In the genomic region with DNA sequence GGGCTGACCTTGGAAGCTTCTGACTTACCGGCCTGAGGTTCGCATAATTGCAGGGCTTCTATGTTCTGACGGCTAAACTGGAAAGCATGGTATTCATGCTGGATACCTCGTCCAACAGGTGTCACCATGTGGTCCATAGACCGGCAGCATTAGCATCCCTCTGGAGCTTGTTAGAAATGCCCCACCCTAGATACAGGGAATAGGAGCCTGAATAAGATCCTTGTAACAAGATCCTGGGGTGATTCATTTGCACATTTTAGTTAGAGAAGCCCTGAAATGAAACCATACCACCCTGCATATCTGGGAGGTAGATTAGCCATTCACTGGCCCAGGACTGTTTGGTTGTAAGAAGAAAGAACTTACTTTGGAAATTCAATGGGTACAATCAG, we compare ENCODE assay signal across 20 cellular contexts.
DNase-seq lines count a peak whose midpoint lies in the region; FAIRE-seq and TF ChIP-seq lines count a peak whose summit lies in the region.
"Had no signal": no experiment of that assay in that cellular context is flagged by ENCODE, and none has a peak within 500 bp of the region (broad histone marks: within the 10 kb centered on the region; RNA-seq: fewer than 3 reads in every experiment).

No MANE protein-coding gene starts in this region.

- no peaks in the 10 kb centered on the region for H3K79me2 ChIP-seq in ACC112 (ENCODE audit: control insufficient read depth, insufficient read depth, low read length, unreplicated experiment)
- H3K79me2 ChIP-seq: hepatocyte had no signal

- peaks cover 39% of the 10 kb centered on the region for H3K4me1 ChIP-seq in ACC112 (ENCODE audit: control insufficient read depth, insufficient read depth, low read length, unreplicated experiment)

- H3K4me3 ChIP-seq in ACC112 (ENCODE audit: low read depth, low read length) (no peak overlapping the region), bronchial epithelial cell (ENCODE audit: low read depth, low read length) (no peak overlapping the region)
- H3K4me3 ChIP-seq: hepatocyte had no signal

- no peak for TF ChIP-seq RAD21 in Ishikawa (IDR thresholded peaks at IDR 0.05; ENCODE audit: low read depth)

- TF ChIP-seq CTCF in bronchial epithelial cell (IDR thresholded peaks at IDR 0.05; ENCODE audit: insufficient read depth, low read length, severe bottlenecking): no peak

- FAIRE-seq in bronchial epithelial cell (lab: Jason Lieb, UNC): no peak
- FAIRE-seq: endometrium had no signal

- peak overlapping the region; percentile 96 for H3K27ac ChIP-seq in ACC112 (ENCODE audit: low read depth, low read length)
- H3K27ac ChIP-seq: hepatocyte had no signal

- DNase-seq in bronchial epithelial cell (ENCODE audit: low read depth) (peak; percentile 67), kidney tubule cell (ENCODE audit: low spot score) (peak; percentile 66), OCI-M2 (lab: John Stamatoyannopoulos, UW; ENCODE audit: unreplicated experiment) (no peak), DMS79 treated with DMSO at 0.1 percent for 48 hours (lab: John Stamatoyannopoulos, UW) (no peak), superior temporal gyrus (ENCODE audit: extremely low spot score) (no peak)
- no peak for DNase-seq in stimulated activated CD4-positive, alpha-beta T cell treated with anti-CD3 and anti-CD28 coated beads, Interleukin-1b, Interleukin-23, amount 100 ng/mL, for 48 hours
- DNase-seq: activated CD8-positive, alpha-beta memory T cell treated with anti-CD3 and anti-CD28 coated beads, Interleukin-2, amount 50 U/mL, for 4 hours; caudate nucleus; COR-L47; left cardiac atrium; MM.1S; NCI-H2081; NCI-H774; stimulated activated CD4-positive, alpha-beta T cell treated with anti-CD3 and anti-CD28 coated beads, Interleukin-15, amount 100 ng/mL, for 24 hours; substantia nigra; T-helper 17 cell had no signal

- no peak overlapping the region for H2AFZ ChIP-seq in ACC112 (ENCODE audit: low read length, unreplicated experiment)
- H2AFZ ChIP-seq: hepatocyte had no signal

- H3K36me3 ChIP-seq in ACC112 (ENCODE audit: insufficient read depth, low read length) (no peaks in the 10 kb centered on the region), bronchial epithelial cell (ENCODE audit: control insufficient read depth, insufficient read depth, low read length) (no peaks in the 10 kb centered on the region)

- TF ChIP-seq EP300 in Ishikawa (IDR thresholded peaks at IDR 0.05; ENCODE audit: borderline replicate concordance): no peak

- H3K27me3 ChIP-seq in ACC112 (ENCODE audit: insufficient read depth, low read length) (no peaks in the 10 kb centered on the region), bronchial epithelial cell (ENCODE audit: control insufficient read depth, insufficient read depth, low read length) (no peaks in the 10 kb centered on the region)
- H3K27me3 ChIP-seq: hepatocyte had no signal

TF ChIP-seq in Ishikawa, 13 proteins besides CTCF, POLR2A, EP300 and RAD21:
- TF ChIP-seq, protein P1, sequence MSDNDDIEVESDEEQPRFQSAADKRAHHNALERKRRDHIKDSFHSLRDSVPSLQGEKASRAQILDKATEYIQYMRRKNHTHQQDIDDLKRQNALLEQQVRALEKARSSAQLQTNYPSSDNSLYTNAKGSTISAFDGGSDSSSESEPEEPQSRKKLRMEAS (IDR thresholded peaks at IDR 0.05): peak; percentile 60; the same call in 1 of the 2 replicates
- no peak for TF ChIP-seq TAF1 (IDR thresholded peaks at IDR 0.05; ENCODE audit: low read depth)

Comparison
In these comparisons a context has a peak if more than half of its experiments do, and no peak if none do; other contexts are left out.
1. DNase-seq: peak in bronchial epithelial cell (single experiment) and kidney tubule cell (single experiment); none in OCI-M2 (single experiment), DMS79 treated with DMSO at 0.1 percent for 48 hours (single experiment), stimulated activated CD4-positive, alpha-beta T cell treated with anti-CD3 and anti-CD28 coated beads, Interleukin-1b, Interleukin-23, amount 100 ng/mL, for 48 hours (single experiment) and superior temporal gyrus (single experiment).